ENCODE assay signal across 10 cellular contexts in genomic region chr15:28885289-28885629, GRCh38. TPM values are rescaled to one million over a fixed set of nuclear protein-coding genes. Genes with fewer than 3 reads are reported as not detected.
DNase-seq lines count a peak whose midpoint lies in the region; ATAC-seq and TF ChIP-seq lines count a peak whose summit lies in the region.
"Had no signal": no experiment of that assay in that cellular context is flagged by ENCODE, and none has a peak within 500 bp of the region (broad histone marks: within the 10 kb centered on the region; RNA-seq: fewer than 3 reads in every experiment).

No MANE protein-coding gene starts in this region.

- H3K36me3 ChIP-seq in ACC112 (ENCODE audit: insufficient read depth, low read length) (no peaks in the 10 kb centered on the region), HUES48 (ENCODE audit: control insufficient read depth, insufficient read depth, low read length) (no peaks in the 10 kb centered on the region)

- TF ChIP-seq CTCF in coronary artery (IDR thresholded peaks at IDR 0.05) (no peak), natural killer cell (IDR thresholded peaks at IDR 0.05) (no peak)

- peak overlapping the region; percentile 93 for H2AFZ ChIP-seq in ACC112 (ENCODE audit: low read length, unreplicated experiment)

- H3K27ac ChIP-seq in ACC112 (ENCODE audit: low read depth, low read length) (no peak overlapping the region), HUES48 (ENCODE audit: low read depth, low read length) (no peak overlapping the region), coronary artery (no peak overlapping the region)

- H3K27me3 Mint-ChIP-seq in natural killer cell (ENCODE audit: low read depth in 2 of 2), result no peaks in the 10 kb centered on the region

- intact Hi-C loops in natural killer cell (cut with micrococcal nuclease), result no loop called here

- H3K27me3 ChIP-seq in ACC112 (ENCODE audit: insufficient read depth, low read length), result no peaks in the 10 kb centered on the region
- H3K27me3 ChIP-seq in HUES48 (ENCODE audit: control insufficient read depth, insufficient read depth, low read length), result peaks cover 35% of the 10 kb centered on the region

- no peaks in the 10 kb centered on the region for H3K9me3 Mint-ChIP-seq in natural killer cell

- H3K79me2 ChIP-seq in ACC112 (ENCODE audit: control insufficient read depth, insufficient read depth, low read length, unreplicated experiment), result peaks cover 4% of the 10 kb centered on the region

- no peaks in the 10 kb centered on the region for H3K9me3 ChIP-seq in HUES48 (ENCODE audit: control insufficient read depth, insufficient read depth, low read length)

- no peaks in the 10 kb centered on the region for H3K36me3 Mint-ChIP-seq in natural killer cell

- DNase-seq in coronary artery (ENCODE audit: low spot score), result no peak
- DNase-seq in natural killer cell, result no peak
- no peak for DNase-seq in nucleus accumbens (lab: John Stamatoyannopoulos, UW)
- no peak for DNase-seq in MV-4-11 (lab: John Stamatoyannopoulos, UW)
- DNase-seq: SW 1271 had no signal

- H3K27ac Mint-ChIP-seq in natural killer cell, result no peak overlapping the region

- H3K9ac ChIP-seq in HUES48 (ENCODE audit: low read depth, low read length), result peak overlapping the region; percentile 63

- peak overlapping the region; percentile 83 for H3K4me3 Mint-ChIP-seq in natural killer cell

- ATAC-seq in natural killer cell (peak in 2 of 3 donors; percentile 5 to 12), HG03457 (IDR thresholded peaks at IDR 0.05; ENCODE audit: unreplicated experiment) (no peak), GM21529 (IDR thresholded peaks at IDR 0.05; ENCODE audit: unreplicated experiment) (no peak)

- H3K4me1 ChIP-seq in ACC112 (ENCODE audit: control insufficient read depth, insufficient read depth, low read length, unreplicated experiment), result peaks cover 6% of the 10 kb centered on the region
- peaks cover 4% of the 10 kb centered on the region; the same call in 1 of the 2 replicates for H3K4me1 ChIP-seq in HUES48 (ENCODE audit: control insufficient read depth, insufficient read depth, low read length)

- H3K4me3 ChIP-seq in ACC112 (ENCODE audit: low read depth, low read length) (peak overlapping the region; percentile 92), HUES48 (ENCODE audit: low read depth, low read length) (peak overlapping the region; percentile 66), coronary artery (peak overlapping the region; percentile 80)

- peaks cover 27 to 39% of the 10 kb centered on the region in 2 donors for H3K4me1 Mint-ChIP-seq in natural killer cell

RNA-seq across cellular contexts. Expression of gene APBA2, which starts 0.5 kb away (rescaled TPM):
- total RNA-seq in natural killer cell, result 100 to 1,000 TPM in 1 of 3 donors, 10 to 100 TPM in 2; 96.4 to 119 (median 97.9) TPM

RNA-seq across cellular contexts. Expression of gene GOLGA6L7, which starts 36.8 kb away (rescaled TPM):
- total RNA-seq in natural killer cell, result not detected
- total RNA-seq: omental fat pad had no signal

Comparison
In these comparisons a context has a peak if more than half of its experiments do, and no peak if none do; other contexts are left out.
1. ATAC-seq: peak in natural killer cell (2 of 3); none in HG03457 (single experiment) and GM21529 (single experiment).
2. Peak in every context shown above with its lines, with median percentiles within 50 percentile points of each other: H3K4me3 ChIP-seq.